Comparison of ENCODE assay signal across 1 cellular context in the genomic region with DNA sequence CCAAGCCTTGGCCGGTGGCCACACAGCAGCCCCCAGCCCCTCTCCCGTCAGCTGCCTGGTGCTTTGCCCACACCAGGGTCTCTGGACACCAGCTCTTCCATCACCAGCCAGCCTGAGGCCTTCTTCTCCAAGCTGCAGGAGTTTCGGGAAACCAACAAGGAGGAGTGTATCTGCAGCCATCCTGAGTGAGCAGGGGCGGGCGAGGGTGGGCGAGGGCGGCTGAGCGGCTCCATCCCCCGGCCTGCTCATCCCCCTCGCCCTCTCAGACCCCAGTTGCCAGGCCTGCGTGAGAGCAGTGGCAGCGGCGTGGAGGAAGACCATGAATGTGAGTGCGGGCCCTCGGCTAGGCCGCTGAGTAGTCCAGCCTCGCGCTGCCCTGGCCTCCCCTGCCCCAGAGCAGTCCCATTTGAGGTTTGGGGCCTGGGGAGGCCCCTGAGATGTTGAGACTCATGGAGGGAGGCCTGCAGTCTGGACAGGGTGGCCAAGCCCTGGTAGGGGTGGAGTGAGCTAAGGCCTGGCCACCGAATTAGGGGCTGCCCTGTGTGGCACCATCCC.
TF ChIP-seq lines count a peak whose summit lies in the region.

No MANE protein-coding gene starts in this region.

TF ChIP-seq in GM12878, 131 proteins besides CTCF, POLR2A, EP300 and RAD21:
- no peak for TF ChIP-seq TBL1XR1 (IDR thresholded peaks at IDR 0.05; ENCODE audit: low read depth, low read length)
- TF ChIP-seq, protein P1, sequence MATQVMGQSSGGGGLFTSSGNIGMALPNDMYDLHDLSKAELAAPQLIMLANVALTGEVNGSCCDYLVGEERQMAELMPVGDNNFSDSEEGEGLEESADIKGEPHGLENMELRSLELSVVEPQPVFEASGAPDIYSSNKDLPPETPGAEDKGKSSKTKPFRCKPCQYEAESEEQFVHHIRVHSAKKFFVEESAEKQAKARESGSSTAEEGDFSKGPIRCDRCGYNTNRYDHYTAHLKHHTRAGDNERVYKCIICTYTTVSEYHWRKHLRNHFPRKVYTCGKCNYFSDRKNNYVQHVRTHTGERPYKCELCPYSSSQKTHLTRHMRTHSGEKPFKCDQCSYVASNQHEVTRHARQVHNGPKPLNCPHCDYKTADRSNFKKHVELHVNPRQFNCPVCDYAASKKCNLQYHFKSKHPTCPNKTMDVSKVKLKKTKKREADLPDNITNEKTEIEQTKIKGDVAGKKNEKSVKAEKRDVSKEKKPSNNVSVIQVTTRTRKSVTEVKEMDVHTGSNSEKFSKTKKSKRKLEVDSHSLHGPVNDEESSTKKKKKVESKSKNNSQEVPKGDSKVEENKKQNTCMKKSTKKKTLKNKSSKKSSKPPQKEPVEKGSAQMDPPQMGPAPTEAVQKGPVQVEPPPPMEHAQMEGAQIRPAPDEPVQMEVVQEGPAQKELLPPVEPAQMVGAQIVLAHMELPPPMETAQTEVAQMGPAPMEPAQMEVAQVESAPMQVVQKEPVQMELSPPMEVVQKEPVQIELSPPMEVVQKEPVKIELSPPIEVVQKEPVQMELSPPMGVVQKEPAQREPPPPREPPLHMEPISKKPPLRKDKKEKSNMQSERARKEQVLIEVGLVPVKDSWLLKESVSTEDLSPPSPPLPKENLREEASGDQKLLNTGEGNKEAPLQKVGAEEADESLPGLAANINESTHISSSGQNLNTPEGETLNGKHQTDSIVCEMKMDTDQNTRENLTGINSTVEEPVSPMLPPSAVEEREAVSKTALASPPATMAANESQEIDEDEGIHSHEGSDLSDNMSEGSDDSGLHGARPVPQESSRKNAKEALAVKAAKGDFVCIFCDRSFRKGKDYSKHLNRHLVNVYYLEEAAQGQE (IDR thresholded peaks at IDR 0.05; ENCODE audit: low read depth, low read length) = no peak
- TF ChIP-seq POLR2AphosphoS2 (IDR thresholded peaks at IDR 0.05; ENCODE audit: low read depth, low read length) = no peak
- TF ChIP-seq, protein P2, sequence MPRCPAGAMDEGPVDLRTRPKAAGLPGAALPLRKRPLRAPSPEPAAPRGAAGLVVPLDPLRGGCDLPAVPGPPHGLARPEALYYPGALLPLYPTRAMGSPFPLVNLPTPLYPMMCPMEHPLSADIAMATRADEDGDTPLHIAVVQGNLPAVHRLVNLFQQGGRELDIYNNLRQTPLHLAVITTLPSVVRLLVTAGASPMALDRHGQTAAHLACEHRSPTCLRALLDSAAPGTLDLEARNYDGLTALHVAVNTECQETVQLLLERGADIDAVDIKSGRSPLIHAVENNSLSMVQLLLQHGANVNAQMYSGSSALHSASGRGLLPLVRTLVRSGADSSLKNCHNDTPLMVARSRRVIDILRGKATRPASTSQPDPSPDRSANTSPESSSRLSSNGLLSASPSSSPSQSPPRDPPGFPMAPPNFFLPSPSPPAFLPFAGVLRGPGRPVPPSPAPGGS (IDR thresholded peaks at IDR 0.05; ENCODE audit: borderline replicate concordance, insufficient read depth, low read depth, low read length, poor library complexity, severe bottlenecking) = peak; percentile 83
- no peak for TF ChIP-seq PML (IDR thresholded peaks at IDR 0.05; ENCODE audit: low read length)
